ENCODE assay signal across 10 cellular contexts in the genomic region with DNA sequence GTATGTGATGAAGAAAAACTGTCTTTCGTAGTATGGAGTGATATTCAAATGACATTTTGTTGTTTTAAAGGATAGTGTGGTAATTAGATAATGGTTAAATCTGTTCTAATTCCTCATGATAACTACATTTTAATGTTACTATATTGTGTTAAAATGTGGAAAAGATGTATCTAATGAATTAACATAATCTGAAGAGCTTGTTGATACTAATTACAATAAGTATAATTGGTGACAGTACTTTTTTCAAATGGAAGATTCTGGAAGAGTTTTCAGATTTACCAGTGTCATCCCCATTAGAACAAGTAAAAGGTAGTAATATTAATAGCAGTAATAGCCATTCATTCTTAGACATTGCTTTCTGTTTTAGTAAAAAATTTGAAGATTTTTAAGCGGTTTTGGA.
"Had no signal": no experiment of that assay in that cellular context is flagged by ENCODE, and none has a peak within 500 bp of the region (broad histone marks: within the 10 kb centered on the region; RNA-seq: fewer than 3 reads in every experiment).

No MANE protein-coding gene starts in this region.

- H3K27ac ChIP-seq: GM23248 had no signal

- FAIRE-seq: H1 had no signal

- H3K4me3 Mint-ChIP-seq: GM23338, H9, HFFc6 had no signal

- H3K27ac Mint-ChIP-seq: GM23338, H9, HFFc6 had no signal

- H3K4me1 Mint-ChIP-seq: GM23338, H9 had no signal

- H3K9me3 ChIP-seq: HAP-1 had no signal

- H3K4me3 ChIP-seq: GM23248, GM23338, HAP-1 had no signal

- H3K9me3 Mint-ChIP-seq: GM23338, H9, HFFc6 had no signal

- DNase-seq: GM23248, GOT3, H7, H9, HCEC 1CT, HFFc6 had no signal

- ATAC-seq: GM23338, HCT116 had no signal
